ENCODE assay signal across 14 cellular contexts in genomic region chr2:233440714-233441113, GRCh38.
DNase-seq lines count a peak whose midpoint lies in the region; ATAC-seq lines count a peak whose summit lies in the region.
"Had no signal": no experiment of that assay in that cellular context is flagged by ENCODE, and none has a peak within 500 bp of the region (broad histone marks: within the 10 kb centered on the region; RNA-seq: fewer than 3 reads in every experiment).

No MANE protein-coding gene starts in this region.

- no peak overlapping the region for H3K4me3 Mint-ChIP-seq in activated naive CD4-positive, alpha-beta T cell treated with anti-CD3 and anti-CD28 coated beads for 36 hours
- H3K4me3 Mint-ChIP-seq in T-helper 17 cell, result no peak overlapping the region
- H3K4me3 Mint-ChIP-seq in dendritic cell treated with granulocyte-macrophage colony-stimulating factor and Interleukin-4, amounts not matched to agents 40 ng/mL and 50 ng/mL, for 4 days, result no peak overlapping the region
- H3K4me3 Mint-ChIP-seq in stimulated activated effector memory CD8-positive, alpha-beta T cell treated with anti-CD3 and anti-CD28 coated beads, Interleukin-12 subunit alpha, Interleukin-12 subunit beta, amount 100 ng/mL, for 72 hours, result no peak overlapping the region
- no peak overlapping the region for H3K4me3 Mint-ChIP-seq in activated CD4-positive, alpha-beta T cell treated with anti-CD3 and anti-CD28 coated beads for 36 hours

- H3K27ac Mint-ChIP-seq in activated naive CD4-positive, alpha-beta T cell treated with anti-CD3 and anti-CD28 coated beads for 36 hours, result peak overlapping the region; percentile 35
- peak overlapping the region; percentile 84 for H3K27ac Mint-ChIP-seq in T-helper 17 cell
- H3K27ac Mint-ChIP-seq in dendritic cell treated with granulocyte-macrophage colony-stimulating factor and Interleukin-4, amounts not matched to agents 40 ng/mL and 50 ng/mL, for 4 days, result peak overlapping the region; percentile 33
- peak overlapping the region; percentile 89 for H3K27ac Mint-ChIP-seq in stimulated activated effector memory CD8-positive, alpha-beta T cell treated with anti-CD3 and anti-CD28 coated beads, Interleukin-12 subunit alpha, Interleukin-12 subunit beta, amount 100 ng/mL, for 72 hours
- no peak overlapping the region for H3K27ac Mint-ChIP-seq in activated CD4-positive, alpha-beta T cell treated with anti-CD3 and anti-CD28 coated beads for 36 hours

- POLR2A ChIA-PET in activated CD4-positive, alpha-beta T cell treated with anti-CD3 and anti-CD28 coated beads for 36 hours (lab: Charles Lee), result no interaction called here

- no peak for ATAC-seq in T-helper 17 cell
- no peak for ATAC-seq in stimulated activated effector memory CD8-positive, alpha-beta T cell treated with anti-CD3 and anti-CD28 coated beads, Interleukin-12 subunit alpha, Interleukin-12 subunit beta, amount 100 ng/mL, for 72 hours
- no peak for ATAC-seq in activated CD4-positive, alpha-beta T cell treated with anti-CD3 and anti-CD28 coated beads for 36 hours
- no peak for ATAC-seq in HG02970 (IDR thresholded peaks at IDR 0.05; ENCODE audit: low FRiP score, unreplicated experiment)

- CTCF ChIA-PET in activated naive CD4-positive, alpha-beta T cell treated with anti-CD3 and anti-CD28 coated beads for 36 hours (lab: Charles Lee), result interaction anchor here (1.3 to 14.6 kb wide), 2 partner anchors 37 to 74 kb away, joined by 3 to 207 read pairs; no protein-coding TSS in a partner anchor
- CTCF ChIA-PET in activated CD4-positive, alpha-beta T cell treated with anti-CD3 and anti-CD28 coated beads for 36 hours (lab: Charles Lee), result interaction anchor here (1.5 kb wide), 1 partner anchor 36 kb away, joined by 10 read pairs; no protein-coding TSS in a partner anchor

- H3K27me3 Mint-ChIP-seq in activated naive CD4-positive, alpha-beta T cell treated with anti-CD3 and anti-CD28 coated beads for 36 hours (ENCODE audit: low read depth), result no peaks in the 10 kb centered on the region
- H3K27me3 Mint-ChIP-seq in T-helper 17 cell, result no peaks in the 10 kb centered on the region
- no peaks in the 10 kb centered on the region for H3K27me3 Mint-ChIP-seq in dendritic cell treated with granulocyte-macrophage colony-stimulating factor and Interleukin-4, amounts not matched to agents 40 ng/mL and 50 ng/mL, for 4 days
- no peaks in the 10 kb centered on the region for H3K27me3 Mint-ChIP-seq in activated CD4-positive, alpha-beta T cell treated with anti-CD3 and anti-CD28 coated beads for 36 hours

- H3K9me3 Mint-ChIP-seq in activated naive CD4-positive, alpha-beta T cell treated with anti-CD3 and anti-CD28 coated beads for 36 hours, result no peaks in the 10 kb centered on the region
- H3K9me3 Mint-ChIP-seq in dendritic cell treated with granulocyte-macrophage colony-stimulating factor and Interleukin-4, amounts not matched to agents 40 ng/mL and 50 ng/mL, for 4 days, result no peaks in the 10 kb centered on the region
- no peaks in the 10 kb centered on the region for H3K9me3 Mint-ChIP-seq in stimulated activated effector memory CD8-positive, alpha-beta T cell treated with anti-CD3 and anti-CD28 coated beads, Interleukin-12 subunit alpha, Interleukin-12 subunit beta, amount 100 ng/mL, for 72 hours
- no peaks in the 10 kb centered on the region for H3K9me3 Mint-ChIP-seq in activated CD4-positive, alpha-beta T cell treated with anti-CD3 and anti-CD28 coated beads for 36 hours (ENCODE audit: low read depth)

- no peaks in the 10 kb centered on the region for H3K9me3 ChIP-seq in T-helper 17 cell (ENCODE audit: control insufficient read depth, low read length, poor library complexity, severe bottlenecking)
- H3K9me3 ChIP-seq: testis had no signal

- peaks cover 13% of the 10 kb centered on the region for H3K36me3 Mint-ChIP-seq in activated naive CD4-positive, alpha-beta T cell treated with anti-CD3 and anti-CD28 coated beads for 36 hours (ENCODE audit: low read depth)
- peaks cover 13% of the 10 kb centered on the region for H3K36me3 Mint-ChIP-seq in T-helper 17 cell (ENCODE audit: low read depth)
- H3K36me3 Mint-ChIP-seq in dendritic cell treated with granulocyte-macrophage colony-stimulating factor and Interleukin-4, amounts not matched to agents 40 ng/mL and 50 ng/mL, for 4 days (ENCODE audit: low read depth), result peaks cover 100% of the 10 kb centered on the region
- H3K36me3 Mint-ChIP-seq in stimulated activated effector memory CD8-positive, alpha-beta T cell treated with anti-CD3 and anti-CD28 coated beads, Interleukin-12 subunit alpha, Interleukin-12 subunit beta, amount 100 ng/mL, for 72 hours, result peaks cover 85% of the 10 kb centered on the region
- H3K36me3 Mint-ChIP-seq in activated CD4-positive, alpha-beta T cell treated with anti-CD3 and anti-CD28 coated beads for 36 hours (ENCODE audit: low read depth), result peaks cover 40% of the 10 kb centered on the region

- no peak for DNase-seq in activated naive CD4-positive, alpha-beta T cell treated with anti-CD3 and anti-CD28 coated beads for 36 hours
- DNase-seq in activated naive CD4-positive, alpha-beta T cell treated with anti-CD3 and anti-CD28 coated beads, Interleukin-2, amount 50 U/mL, for 16 hours, result no peak
- DNase-seq in T-helper 17 cell (no peak), NCI-H128 (lab: John Stamatoyannopoulos, UW; ENCODE audit: unreplicated experiment) (no peak)
- no peak for DNase-seq in stimulated activated effector memory CD8-positive, alpha-beta T cell treated with anti-CD3 and anti-CD28 coated beads, Interleukin-12 subunit alpha, Interleukin-12 subunit beta, amount 100 ng/mL, for 72 hours (ENCODE audit: low spot score in 2 of 2)
- DNase-seq in activated CD4-positive, alpha-beta T cell treated with anti-CD3 and anti-CD28 coated beads for 36 hours, result no peak
- DNase-seq: activated gamma-delta T cell, DMS79, NCI-H1694 treated with DMSO at 0.1 percent for 48 hours, SHP77 treated with DMSO at 0.1 percent for 48 hours, T-helper 1 cell, testis had no signal

- intact Hi-C loops in activated naive CD4-positive, alpha-beta T cell treated with anti-CD3 and anti-CD28 coated beads for 36 hours (cut with micrococcal nuclease), result loop anchor here (5.0 kb wide), 1 partner anchor 833 kb away; no protein-coding TSS in a partner anchor
- intact Hi-C loops in dendritic cell treated with granulocyte-macrophage colony-stimulating factor and Interleukin-4, amounts not matched to agents 40 ng/mL and 50 ng/mL, for 4 days (cut with micrococcal nuclease), result loop anchor here (5.0 kb wide), 2 partner anchors 38 to 153 kb away; no protein-coding TSS in a partner anchor
- intact Hi-C loops in activated CD4-positive, alpha-beta T cell treated with anti-CD3 and anti-CD28 coated beads for 36 hours (cut with DNase I, micrococcal nuclease), result loop anchor here (5.0 to 10.0 kb wide), 4 partner anchors 56 to 833 kb away; no protein-coding TSS in a partner anchor

- peaks cover 16% of the 10 kb centered on the region for H3K4me1 Mint-ChIP-seq in activated naive CD4-positive, alpha-beta T cell treated with anti-CD3 and anti-CD28 coated beads for 36 hours (ENCODE audit: low read depth)
- peaks cover 25% of the 10 kb centered on the region for H3K4me1 Mint-ChIP-seq in T-helper 17 cell
- H3K4me1 Mint-ChIP-seq in dendritic cell treated with granulocyte-macrophage colony-stimulating factor and Interleukin-4, amounts not matched to agents 40 ng/mL and 50 ng/mL, for 4 days (ENCODE audit: low read depth), result peaks cover under 1% of the 10 kb centered on the region
- H3K4me1 Mint-ChIP-seq in stimulated activated effector memory CD8-positive, alpha-beta T cell treated with anti-CD3 and anti-CD28 coated beads, Interleukin-12 subunit alpha, Interleukin-12 subunit beta, amount 100 ng/mL, for 72 hours, result peaks cover 50% of the 10 kb centered on the region
- peaks cover 11% of the 10 kb centered on the region for H3K4me1 Mint-ChIP-seq in activated CD4-positive, alpha-beta T cell treated with anti-CD3 and anti-CD28 coated beads for 36 hours
